ENCODE assay signal across 18 cellular contexts in genomic region chr11:8301622-8302021, GRCh38. TPM values are rescaled to one million over a fixed set of nuclear protein-coding genes. Genes with fewer than 3 reads are reported as not detected.
A peak's percentile ranks its signal among the peaks of the same experiment; 100 is the strongest.
DNase-seq lines count a peak whose midpoint lies in the region; ATAC-seq and TF ChIP-seq lines count a peak whose summit lies in the region.
"Had no signal": no experiment of that assay in that cellular context is flagged by ENCODE, and none has a peak within 500 bp of the region (broad histone marks: within the 10 kb centered on the region; RNA-seq: fewer than 3 reads in every experiment).

No MANE protein-coding gene starts in this region.

- TF ChIP-seq CTCF in chondrocyte (IDR thresholded peaks at IDR 0.05) (no peak), nephron progenitor cell (IDR thresholded peaks at IDR 0.05) (no peak), left lung (IDR thresholded peaks at IDR 0.05) (no peak)

- no peak overlapping the region for H3K27ac ChIP-seq in left lung
- H3K27ac ChIP-seq: 22Rv1; BLaER1 treated with 17β-estradiol and CSF1 and Interleukin-3, amounts not matched to agents 10 nM and 100 nM had no signal

- H3K9me3 Mint-ChIP-seq in chondrocyte (ENCODE audit: low read depth) (peaks cover 20% of the 10 kb centered on the region), nephron progenitor cell (peaks cover 39% of the 10 kb centered on the region)

- no peaks in the 10 kb centered on the region for H3K36me3 ChIP-seq in left lung
- H3K36me3 ChIP-seq: BLaER1 treated with 17β-estradiol and CSF1 and Interleukin-3, amounts not matched to agents 10 nM and 100 nM had no signal

- H3K9me3 ChIP-seq in left lung: peaks cover 0 to 15% of the 10 kb centered on the region in 2 donors

- H3K4me3 Mint-ChIP-seq in chondrocyte (ENCODE audit: unreplicated experiment): no peak overlapping the region
- H3K4me3 Mint-ChIP-seq in nephron progenitor cell: no peak overlapping the region
- H3K4me3 Mint-ChIP-seq: CD4-positive, alpha-beta memory T cell; HFFc6 had no signal

- no peaks in the 10 kb centered on the region for H3K4me1 ChIP-seq in left lung

- no peaks in the 10 kb centered on the region for H3K27me3 Mint-ChIP-seq in chondrocyte (ENCODE audit: low read depth)
- H3K27me3 Mint-ChIP-seq in nephron progenitor cell (ENCODE audit: low read depth, poor library complexity): peaks cover 8% of the 10 kb centered on the region

- no peak for TF ChIP-seq POLR2A in erythroblast (IDR thresholded peaks at IDR 0.05; ENCODE audit: low read length)

- H3K4me1 Mint-ChIP-seq in chondrocyte (ENCODE audit: low read depth): no peaks in the 10 kb centered on the region
- H3K4me1 Mint-ChIP-seq in nephron progenitor cell: peaks cover 5% of the 10 kb centered on the region
- H3K4me1 Mint-ChIP-seq: CD4-positive, alpha-beta memory T cell had no signal

- H3K36me3 Mint-ChIP-seq in chondrocyte (ENCODE audit: low read depth) (peaks cover 5% of the 10 kb centered on the region), nephron progenitor cell (ENCODE audit: low read depth) (peaks cover 16% of the 10 kb centered on the region)
- H3K36me3 Mint-ChIP-seq: CD4-positive, alpha-beta memory T cell had no signal

- H3K4me3 ChIP-seq in left lung: no peak overlapping the region
- H3K4me3 ChIP-seq: BLaER1 treated with 17β-estradiol and CSF1 and Interleukin-3, amounts not matched to agents 10 nM and 100 nM had no signal

- H3K27ac Mint-ChIP-seq in chondrocyte (ENCODE audit: unreplicated experiment) (no peak overlapping the region), nephron progenitor cell (peak overlapping the region; percentile 62)
- H3K27ac Mint-ChIP-seq: CD4-positive, alpha-beta memory T cell; H9; HFFc6 had no signal

- ATAC-seq in left lung: no peak
- ATAC-seq: HepG2 had no signal

- intact Hi-C loops in left lung (cut with DNase I): no loop called here

- DNase-seq in DMS53 (lab: John Stamatoyannopoulos, UW) (peak; percentile 17), DMS53 treated with DMSO at 0.1 percent for 48 hours (lab: John Stamatoyannopoulos, UW; ENCODE audit: unreplicated experiment) (no peak), chondrocyte (ENCODE audit: low spot score) (peak; percentile 20), nephron progenitor cell (no peak), left lung (no peak), erythroblast (lab: John Stamatoyannopoulos, UW) (no peak), NK-92 (lab: John Stamatoyannopoulos, UW; ENCODE audit: unreplicated experiment) (no peak), AG20443 (ENCODE audit: low spot score) (no peak)
- DNase-seq: CD4-positive, alpha-beta memory T cell; DND-41; GDM1; GOT3; H9; HFFc6 had no signal

- H3K27me3 ChIP-seq in left lung: no peaks in the 10 kb centered on the region
- H3K27me3 ChIP-seq: BLaER1 treated with 17β-estradiol and CSF1 and Interleukin-3, amounts not matched to agents 10 nM and 100 nM had no signal

RNA-seq across cellular contexts. Expression of gene LMO1, which starts 37.9 kb away (rescaled TPM):
- total RNA-seq in chondrocyte (not detected in 3 replicates), left lung (not detected)
- total RNA-seq: A673; CD4-positive, alpha-beta memory T cell; HepG2; HFFc6 had no signal

Comparison
In these comparisons a context has a peak if more than half of its experiments do, and no peak if none do; other contexts are left out.
1. DNase-seq: peak in DMS53 (single experiment) and chondrocyte (single experiment); none in DMS53 treated with DMSO at 0.1 percent for 48 hours (single experiment), nephron progenitor cell (single experiment), left lung (0 of 2), erythroblast (0 of 2), NK-92 (single experiment) and AG20443 (single experiment).